ENCODE assay signal across 22 cellular contexts in genomic region chr4:73713650-73714049, GRCh38. TPM values are rescaled to one million over a fixed set of nuclear protein-coding genes. Genes with fewer than 3 reads are reported as not detected.
"Had no signal": no experiment of that assay in that cellular context is flagged by ENCODE, and none has a peak within 500 bp of the region (broad histone marks: within the 10 kb centered on the region; RNA-seq: fewer than 3 reads in every experiment).

No MANE protein-coding gene starts in this region.

- H3K27ac ChIP-seq: gastrocnemius medialis, heart right ventricle, left ventricle myocardium inferior, lower lobe of right lung, spleen, testis, tibial nerve, upper lobe of right lung, vagina had no signal

- H3K36me3 ChIP-seq: gastrocnemius medialis, heart right ventricle, left ventricle myocardium inferior, lower lobe of right lung, spleen, tibial nerve, upper lobe of right lung, vagina had no signal

- H3K4me1 ChIP-seq: gastrocnemius medialis, left ventricle myocardium inferior, lower lobe of right lung, testis, tibial nerve had no signal

- H3K27me3 ChIP-seq: gastrocnemius medialis, heart right ventricle, spleen, testis, tibial nerve, upper lobe of right lung, vagina had no signal

- DNase-seq: gastrocnemius medialis; heart right ventricle; hypothalamus; islet precursor cell; left cardiac atrium; left ventricle myocardium inferior; lower lobe of right lung; mesenchymal stem cell; naive thymus-derived CD4-positive, alpha-beta T cell; nephron progenitor cell; posterior cingulate gyrus; spleen; stimulated activated CD4-positive, alpha-beta T cell treated with anti-CD3 and anti-CD28 coated beads, Interleukin-15, amount 100 ng/mL, for 24 hours; stimulated activated CD4-positive, alpha-beta T cell treated with anti-CD3 and anti-CD28 coated beads, Interleukin-1b, Interleukin-23, amount 100 ng/mL, for 48 hours; stimulated activated CD4-positive, alpha-beta T cell treated with anti-CD3 and anti-CD28 coated beads, Interleukin-4, amount 100 ng/mL, for 24 hours; stimulated activated naive B cell treated with anti-CD40 and anti-IgM and Interleukin-4, amounts not matched to agents 10 μg/mL and 1 μg/mL and 100 μg/mL, for 72 hours; stimulated activated naive CD8-positive, alpha-beta T cell treated with anti-CD3 and anti-CD28 coated beads, Interleukin-15, amount 100 ng/mL, for 72 hours; testis; upper lobe of right lung had no signal

- H3K4me3 ChIP-seq: gastrocnemius medialis, heart right ventricle, left ventricle myocardium inferior, lower lobe of right lung, spleen, testis, tibial nerve, upper lobe of right lung, vagina had no signal

- ATAC-seq: gastrocnemius medialis; heart right ventricle; left cardiac atrium; lower lobe of right lung; naive thymus-derived CD4-positive, alpha-beta T cell; sciatic nerve; stimulated activated naive B cell treated with anti-CD40 and anti-IgM and Interleukin-4, amounts not matched to agents 10 μg/mL and 1 μg/mL and 100 μg/mL, for 72 hours; stimulated activated naive CD8-positive, alpha-beta T cell treated with anti-CD3 and anti-CD28 coated beads, Interleukin-15, amount 100 ng/mL, for 72 hours; upper lobe of right lung had no signal

- H3K9me3 ChIP-seq: gastrocnemius medialis, heart right ventricle, left ventricle myocardium inferior, lower lobe of right lung, spleen, testis, tibial nerve, upper lobe of right lung, vagina had no signal

RNA-seq across cellular contexts. Expression of gene CXCL8, which starts 26.7 kb away (rescaled TPM):
- total RNA-seq: testis had no signal
